16 cellular contexts compared by ENCODE assay signal in the genomic region with DNA sequence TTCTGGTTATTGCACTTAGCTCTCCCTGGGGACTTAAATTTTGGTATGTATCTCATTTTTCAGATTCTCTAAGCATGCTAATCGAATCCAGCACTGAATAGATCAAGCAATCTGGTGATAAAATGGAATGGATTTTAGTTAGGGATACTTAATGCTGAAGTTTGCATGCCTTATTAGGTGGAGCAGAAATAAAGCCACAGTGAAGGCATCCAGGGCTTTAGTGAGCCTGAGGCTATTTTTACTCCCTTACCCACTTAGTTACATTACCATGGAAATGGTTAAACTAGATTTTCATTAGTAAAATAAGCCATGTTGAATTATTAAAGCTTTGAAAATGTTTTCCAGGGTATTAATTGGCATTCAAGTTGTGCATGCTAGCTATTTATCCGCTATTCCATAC. TPM values are rescaled to one million over a fixed set of nuclear protein-coding genes. Genes with fewer than 3 reads are reported as not detected.
DNase-seq lines count a peak whose midpoint lies in the region; ATAC-seq, FAIRE-seq and TF ChIP-seq lines count a peak whose summit lies in the region.
"Had no signal": no experiment of that assay in that cellular context is flagged by ENCODE, and none has a peak within 500 bp of the region (broad histone marks: within the 10 kb centered on the region; RNA-seq: fewer than 3 reads in every experiment).

No MANE protein-coding gene starts in this region.

- H3K4me3 Mint-ChIP-seq in brain: peak overlapping the region; percentile 71 to 89 (median 87)
- H3K4me3 Mint-ChIP-seq: CD8-positive, alpha-beta memory T cell; HFFc6 had no signal

- DNase-seq in DMS79 treated with DMSO at 0.1 percent for 48 hours (lab: John Stamatoyannopoulos, UW): peak; percentile 11
- no peak for DNase-seq in DMS79 (lab: John Stamatoyannopoulos, UW)
- DNase-seq in BE2C: no peak
- DNase-seq in H54 (ENCODE audit: insufficient read length, low spot score): no peak
- DNase-seq: Caco-2; CD8-positive, alpha-beta memory T cell; HCEC 1CT; HFFc6 had no signal

- H3K4me1 ChIP-seq in BE2C (peaks cover 26% of the 10 kb centered on the region), endocrine pancreas (ENCODE audit: control insufficient read depth, insufficient read depth, low read length) (peaks cover 23% of the 10 kb centered on the region)
- H3K4me1 ChIP-seq: BLaER1, Caco-2 had no signal

- no peaks in the 10 kb centered on the region for H3K9me3 Mint-ChIP-seq in brain
- H3K9me3 Mint-ChIP-seq: HFFc6 had no signal

- TF ChIP-seq POLR2A in H54 (IDR thresholded peaks at IDR 0.05; ENCODE audit: low read depth, low read length): no peak

- peak overlapping the region; percentile 91 to 100 (median 98) for H3K27ac Mint-ChIP-seq in brain
- H3K27ac Mint-ChIP-seq: CD8-positive, alpha-beta memory T cell; HFFc6 had no signal

- H3K9me3 ChIP-seq in BE2C (no peaks in the 10 kb centered on the region), endocrine pancreas (ENCODE audit: control insufficient read depth, low read length) (no peaks in the 10 kb centered on the region)
- H3K9me3 ChIP-seq: BLaER1, Caco-2 had no signal

- no peak for FAIRE-seq in H54 (lab: Jason Lieb, UNC)
- FAIRE-seq: GM12878, GM18507, H1 had no signal

- H3K4me3 ChIP-seq in BE2C (ENCODE audit: low read depth, low read length): peak overlapping the region; percentile 55
- H3K4me3 ChIP-seq in endocrine pancreas (ENCODE audit: control insufficient read depth, insufficient read depth, low read length): peak overlapping the region; percentile 92
- H3K4me3 ChIP-seq: BLaER1, GM12878 had no signal

- H3K27me3 Mint-ChIP-seq in brain: no peaks in the 10 kb centered on the region

- H3K27me3 ChIP-seq in BE2C (no peaks in the 10 kb centered on the region), endocrine pancreas (ENCODE audit: control insufficient read depth, insufficient read depth, low read length) (no peaks in the 10 kb centered on the region)
- H3K27me3 ChIP-seq: BLaER1 had no signal

- TF ChIP-seq CTCF in BE2C (IDR thresholded peaks at IDR 0.05; ENCODE audit: low read depth, low read length) (no peak), brain (conservative IDR thresholded peaks at IDR 0.05) (no peak)

- ATAC-seq in GM21576 (IDR thresholded peaks at IDR 0.05; ENCODE audit: unreplicated experiment) (no peak), GM21390 (IDR thresholded peaks at IDR 0.05; ENCODE audit: unreplicated experiment) (no peak)
- ATAC-seq: GM12878 had no signal

- H3K36me3 ChIP-seq in BE2C (no peaks in the 10 kb centered on the region), endocrine pancreas (ENCODE audit: control insufficient read depth, insufficient read depth, low read length) (no peaks in the 10 kb centered on the region)
- H3K36me3 ChIP-seq: BLaER1 had no signal

- no peak overlapping the region for H3K9ac ChIP-seq in endocrine pancreas (ENCODE audit: control insufficient read depth, insufficient read depth, low read length)
- H3K9ac ChIP-seq: BLaER1 had no signal

- H3K36me3 Mint-ChIP-seq in brain: no peaks in the 10 kb centered on the region
- H3K36me3 Mint-ChIP-seq: CD8-positive, alpha-beta memory T cell had no signal

- peaks cover 65% of the 10 kb centered on the region for H3K4me1 Mint-ChIP-seq in brain
- H3K4me1 Mint-ChIP-seq: CD8-positive, alpha-beta memory T cell had no signal

RNA-seq across cellular contexts. Expression of gene NYAP2, which starts 1.5 kb away (rescaled TPM):
- 1.6 TPM for polyA plus RNA-seq in BE2C (2012; ENCODE audit: insufficient read depth, insufficient read length, low read depth)
- polyA plus RNA-seq in brain (ENCODE audit: insufficient read depth, low read depth, low replicate concordance): 0.20 TPM
- polyA plus RNA-seq: CD8-positive, alpha-beta memory T cell; H1 had no signal
